1 cellular context compared by ENCODE assay signal in genomic region chr19:45952691-45953505, GRCh38.
TF ChIP-seq lines count a peak whose summit lies in the region.

No MANE protein-coding gene starts in this region.

TF ChIP-seq in HepG2, 621 proteins besides CTCF, POLR2A, EP300 and RAD21 (continued from another document and continues in another):
- no peak for TF ChIP-seq MED13 (CRISPR knock-in tag; IDR thresholded peaks at IDR 0.05)
- no peak for TF ChIP-seq NFE2 (CRISPR knock-in tag; IDR thresholded peaks at IDR 0.05)
- no peak for TF ChIP-seq NPAS2 (CRISPR knock-in tag; IDR thresholded peaks at IDR 0.05; ENCODE audit: borderline replicate concordance)
- TF ChIP-seq, protein P1, sequence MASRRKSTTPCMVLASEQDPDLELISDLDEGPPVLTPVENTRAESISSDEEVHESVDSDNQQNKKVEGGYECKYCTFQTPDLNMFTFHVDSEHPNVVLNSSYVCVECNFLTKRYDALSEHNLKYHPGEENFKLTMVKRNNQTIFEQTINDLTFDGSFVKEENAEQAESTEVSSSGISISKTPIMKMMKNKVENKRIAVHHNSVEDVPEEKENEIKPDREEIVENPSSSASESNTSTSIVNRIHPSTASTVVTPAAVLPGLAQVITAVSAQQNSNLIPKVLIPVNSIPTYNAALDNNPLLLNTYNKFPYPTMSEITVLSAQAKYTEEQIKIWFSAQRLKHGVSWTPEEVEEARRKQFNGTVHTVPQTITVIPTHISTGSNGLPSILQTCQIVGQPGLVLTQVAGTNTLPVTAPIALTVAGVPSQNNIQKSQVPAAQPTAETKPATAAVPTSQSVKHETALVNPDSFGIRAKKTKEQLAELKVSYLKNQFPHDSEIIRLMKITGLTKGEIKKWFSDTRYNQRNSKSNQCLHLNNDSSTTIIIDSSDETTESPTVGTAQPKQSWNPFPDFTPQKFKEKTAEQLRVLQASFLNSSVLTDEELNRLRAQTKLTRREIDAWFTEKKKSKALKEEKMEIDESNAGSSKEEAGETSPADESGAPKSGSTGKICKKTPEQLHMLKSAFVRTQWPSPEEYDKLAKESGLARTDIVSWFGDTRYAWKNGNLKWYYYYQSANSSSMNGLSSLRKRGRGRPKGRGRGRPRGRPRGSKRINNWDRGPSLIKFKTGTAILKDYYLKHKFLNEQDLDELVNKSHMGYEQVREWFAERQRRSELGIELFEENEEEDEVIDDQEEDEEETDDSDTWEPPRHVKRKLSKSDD (CRISPR knock-in tag; IDR thresholded peaks at IDR 0.05; ENCODE audit: low read depth): no peak
- no peak for TF ChIP-seq ZMYM4 (CRISPR knock-in tag; IDR thresholded peaks at IDR 0.05)
- no peak for TF ChIP-seq DDIT3 (CRISPR knock-in tag; IDR thresholded peaks at IDR 0.05)
- TF ChIP-seq, protein P2, sequence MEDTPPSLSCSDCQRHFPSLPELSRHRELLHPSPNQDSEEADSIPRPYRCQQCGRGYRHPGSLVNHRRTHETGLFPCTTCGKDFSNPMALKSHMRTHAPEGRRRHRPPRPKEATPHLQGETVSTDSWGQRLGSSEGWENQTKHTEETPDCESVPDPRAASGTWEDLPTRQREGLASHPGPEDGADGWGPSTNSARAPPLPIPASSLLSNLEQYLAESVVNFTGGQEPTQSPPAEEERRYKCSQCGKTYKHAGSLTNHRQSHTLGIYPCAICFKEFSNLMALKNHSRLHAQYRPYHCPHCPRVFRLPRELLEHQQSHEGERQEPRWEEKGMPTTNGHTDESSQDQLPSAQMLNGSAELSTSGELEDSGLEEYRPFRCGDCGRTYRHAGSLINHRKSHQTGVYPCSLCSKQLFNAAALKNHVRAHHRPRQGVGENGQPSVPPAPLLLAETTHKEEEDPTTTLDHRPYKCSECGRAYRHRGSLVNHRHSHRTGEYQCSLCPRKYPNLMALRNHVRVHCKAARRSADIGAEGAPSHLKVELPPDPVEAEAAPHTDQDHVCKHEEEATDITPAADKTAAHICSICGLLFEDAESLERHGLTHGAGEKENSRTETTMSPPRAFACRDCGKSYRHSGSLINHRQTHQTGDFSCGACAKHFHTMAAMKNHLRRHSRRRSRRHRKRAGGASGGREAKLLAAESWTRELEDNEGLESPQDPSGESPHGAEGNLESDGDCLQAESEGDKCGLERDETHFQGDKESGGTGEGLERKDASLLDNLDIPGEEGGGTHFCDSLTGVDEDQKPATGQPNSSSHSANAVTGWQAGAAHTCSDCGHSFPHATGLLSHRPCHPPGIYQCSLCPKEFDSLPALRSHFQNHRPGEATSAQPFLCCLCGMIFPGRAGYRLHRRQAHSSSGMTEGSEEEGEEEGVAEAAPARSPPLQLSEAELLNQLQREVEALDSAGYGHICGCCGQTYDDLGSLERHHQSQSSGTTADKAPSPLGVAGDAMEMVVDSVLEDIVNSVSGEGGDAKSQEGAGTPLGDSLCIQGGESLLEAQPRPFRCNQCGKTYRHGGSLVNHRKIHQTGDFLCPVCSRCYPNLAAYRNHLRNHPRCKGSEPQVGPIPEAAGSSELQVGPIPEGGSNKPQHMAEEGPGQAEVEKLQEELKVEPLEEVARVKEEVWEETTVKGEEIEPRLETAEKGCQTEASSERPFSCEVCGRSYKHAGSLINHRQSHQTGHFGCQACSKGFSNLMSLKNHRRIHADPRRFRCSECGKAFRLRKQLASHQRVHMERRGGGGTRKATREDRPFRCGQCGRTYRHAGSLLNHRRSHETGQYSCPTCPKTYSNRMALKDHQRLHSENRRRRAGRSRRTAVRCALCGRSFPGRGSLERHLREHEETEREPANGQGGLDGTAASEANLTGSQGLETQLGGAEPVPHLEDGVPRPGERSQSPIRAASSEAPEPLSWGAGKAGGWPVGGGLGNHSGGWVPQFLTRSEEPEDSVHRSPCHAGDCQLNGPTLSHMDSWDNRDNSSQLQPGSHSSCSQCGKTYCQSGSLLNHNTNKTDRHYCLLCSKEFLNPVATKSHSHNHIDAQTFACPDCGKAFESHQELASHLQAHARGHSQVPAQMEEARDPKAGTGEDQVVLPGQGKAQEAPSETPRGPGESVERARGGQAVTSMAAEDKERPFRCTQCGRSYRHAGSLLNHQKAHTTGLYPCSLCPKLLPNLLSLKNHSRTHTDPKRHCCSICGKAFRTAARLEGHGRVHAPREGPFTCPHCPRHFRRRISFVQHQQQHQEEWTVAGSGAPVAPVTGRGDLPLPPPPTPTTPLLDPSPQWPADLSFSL (CRISPR knock-in tag; IDR thresholded peaks at IDR 0.05): no peak
- no peak for TF ChIP-seq FOXA1 (IDR thresholded peaks at IDR 0.05)
- no peak for TF ChIP-seq FOXA1 (CRISPR knock-in tag; IDR thresholded peaks at IDR 0.05)
- no peak for TF ChIP-seq ZNF260 (CRISPR knock-in tag; IDR thresholded peaks at IDR 0.05; ENCODE audit: borderline replicate concordance, low read depth)
- TF ChIP-seq TFAP4 (IDR thresholded peaks at IDR 0.05; ENCODE audit: borderline replicate concordance, low read depth): no peak
- TF ChIP-seq PREB (CRISPR knock-in tag; IDR thresholded peaks at IDR 0.05): no peak
- no peak for TF ChIP-seq ARNTL (CRISPR knock-in tag; IDR thresholded peaks at IDR 0.05)
- TF ChIP-seq THAP8 (CRISPR knock-in tag; IDR thresholded peaks at IDR 0.05; ENCODE audit: borderline replicate concordance): no peak
- peak; percentile 68 for TF ChIP-seq ZNF331 (CRISPR knock-in tag; IDR thresholded peaks at IDR 0.05)
- no peak for TF ChIP-seq ZNF543 (CRISPR knock-in tag; IDR thresholded peaks at IDR 0.05)
- no peak for TF ChIP-seq ZNF616 (CRISPR knock-in tag; IDR thresholded peaks at IDR 0.05; ENCODE audit: low read depth)
- no peak for TF ChIP-seq NFE2L1 (CRISPR knock-in tag; IDR thresholded peaks at IDR 0.05; ENCODE audit: borderline replicate concordance)
- no peak for TF ChIP-seq SMARCC2 (IDR thresholded peaks at IDR 0.05)
- no peak for TF ChIP-seq JUNB (CRISPR knock-in tag; IDR thresholded peaks at IDR 0.05; ENCODE audit: borderline replicate concordance)
- TF ChIP-seq ZNF230 (CRISPR knock-in tag; IDR thresholded peaks at IDR 0.05): no peak
- TF ChIP-seq ZNF207 (IDR thresholded peaks at IDR 0.05; ENCODE audit: borderline replicate concordance): no peak
- no peak for TF ChIP-seq RARG (CRISPR knock-in tag; IDR thresholded peaks at IDR 0.05; ENCODE audit: low read depth)
- TF ChIP-seq, protein P3, sequence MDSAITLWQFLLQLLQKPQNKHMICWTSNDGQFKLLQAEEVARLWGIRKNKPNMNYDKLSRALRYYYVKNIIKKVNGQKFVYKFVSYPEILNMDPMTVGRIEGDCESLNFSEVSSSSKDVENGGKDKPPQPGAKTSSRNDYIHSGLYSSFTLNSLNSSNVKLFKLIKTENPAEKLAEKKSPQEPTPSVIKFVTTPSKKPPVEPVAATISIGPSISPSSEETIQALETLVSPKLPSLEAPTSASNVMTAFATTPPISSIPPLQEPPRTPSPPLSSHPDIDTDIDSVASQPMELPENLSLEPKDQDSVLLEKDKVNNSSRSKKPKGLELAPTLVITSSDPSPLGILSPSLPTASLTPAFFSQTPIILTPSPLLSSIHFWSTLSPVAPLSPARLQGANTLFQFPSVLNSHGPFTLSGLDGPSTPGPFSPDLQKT (CRISPR knock-in tag; IDR thresholded peaks at IDR 0.05; ENCODE audit: borderline replicate concordance): no peak
- no peak for TF ChIP-seq IKZF1 (IDR thresholded peaks at IDR 0.05)
- TF ChIP-seq XBP1 (CRISPR knock-in tag; IDR thresholded peaks at IDR 0.05): no peak
- TF ChIP-seq, protein P4, sequence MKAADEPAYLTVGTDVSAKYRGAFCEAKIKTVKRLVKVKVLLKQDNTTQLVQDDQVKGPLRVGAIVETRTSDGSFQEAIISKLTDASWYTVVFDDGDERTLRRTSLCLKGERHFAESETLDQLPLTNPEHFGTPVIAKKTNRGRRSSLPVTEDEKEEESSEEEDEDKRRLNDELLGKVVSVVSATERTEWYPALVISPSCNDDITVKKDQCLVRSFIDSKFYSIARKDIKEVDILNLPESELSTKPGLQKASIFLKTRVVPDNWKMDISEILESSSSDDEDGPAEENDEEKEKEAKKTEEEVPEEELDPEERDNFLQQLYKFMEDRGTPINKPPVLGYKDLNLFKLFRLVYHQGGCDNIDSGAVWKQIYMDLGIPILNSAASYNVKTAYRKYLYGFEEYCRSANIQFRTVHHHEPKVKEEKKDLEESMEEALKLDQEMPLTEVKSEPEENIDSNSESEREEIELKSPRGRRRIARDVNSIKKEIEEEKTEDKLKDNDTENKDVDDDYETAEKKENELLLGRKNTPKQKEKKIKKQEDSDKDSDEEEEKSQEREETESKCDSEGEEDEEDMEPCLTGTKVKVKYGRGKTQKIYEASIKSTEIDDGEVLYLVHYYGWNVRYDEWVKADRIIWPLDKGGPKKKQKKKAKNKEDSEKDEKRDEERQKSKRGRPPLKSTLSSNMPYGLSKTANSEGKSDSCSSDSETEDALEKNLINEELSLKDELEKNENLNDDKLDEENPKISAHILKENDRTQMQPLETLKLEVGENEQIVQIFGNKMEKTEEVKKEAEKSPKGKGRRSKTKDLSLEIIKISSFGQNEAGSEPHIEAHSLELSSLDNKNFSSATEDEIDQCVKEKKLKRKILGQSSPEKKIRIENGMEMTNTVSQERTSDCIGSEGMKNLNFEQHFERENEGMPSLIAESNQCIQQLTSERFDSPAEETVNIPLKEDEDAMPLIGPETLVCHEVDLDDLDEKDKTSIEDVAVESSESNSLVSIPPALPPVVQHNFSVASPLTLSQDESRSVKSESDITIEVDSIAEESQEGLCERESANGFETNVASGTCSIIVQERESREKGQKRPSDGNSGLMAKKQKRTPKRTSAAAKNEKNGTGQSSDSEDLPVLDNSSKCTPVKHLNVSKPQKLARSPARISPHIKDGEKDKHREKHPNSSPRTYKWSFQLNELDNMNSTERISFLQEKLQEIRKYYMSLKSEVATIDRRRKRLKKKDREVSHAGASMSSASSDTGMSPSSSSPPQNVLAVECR (CRISPR knock-in tag; IDR thresholded peaks at IDR 0.05; ENCODE audit: borderline replicate concordance): peak; percentile 17; the same call in 1 of the 2 replicates
- TF ChIP-seq ZFX (CRISPR knock-in tag; IDR thresholded peaks at IDR 0.05; ENCODE audit: low read depth): no peak
- TF ChIP-seq ZFP1 (CRISPR knock-in tag; IDR thresholded peaks at IDR 0.05): no peak
- TF ChIP-seq ZNF335 (CRISPR knock-in tag; IDR thresholded peaks at IDR 0.05): 0 out of 2 replicates have a peak, but pooled peaks have one; percentile 64
- peak; percentile 67; the same call in 1 of the 2 replicates for TF ChIP-seq HES4 (CRISPR knock-in tag; IDR thresholded peaks at IDR 0.05; ENCODE audit: borderline replicate concordance)
- no peak for TF ChIP-seq ATF1 (CRISPR knock-in tag; IDR thresholded peaks at IDR 0.05)
- TF ChIP-seq DR1 (CRISPR knock-in tag; IDR thresholded peaks at IDR 0.05): no peak
- TF ChIP-seq, protein P5, sequence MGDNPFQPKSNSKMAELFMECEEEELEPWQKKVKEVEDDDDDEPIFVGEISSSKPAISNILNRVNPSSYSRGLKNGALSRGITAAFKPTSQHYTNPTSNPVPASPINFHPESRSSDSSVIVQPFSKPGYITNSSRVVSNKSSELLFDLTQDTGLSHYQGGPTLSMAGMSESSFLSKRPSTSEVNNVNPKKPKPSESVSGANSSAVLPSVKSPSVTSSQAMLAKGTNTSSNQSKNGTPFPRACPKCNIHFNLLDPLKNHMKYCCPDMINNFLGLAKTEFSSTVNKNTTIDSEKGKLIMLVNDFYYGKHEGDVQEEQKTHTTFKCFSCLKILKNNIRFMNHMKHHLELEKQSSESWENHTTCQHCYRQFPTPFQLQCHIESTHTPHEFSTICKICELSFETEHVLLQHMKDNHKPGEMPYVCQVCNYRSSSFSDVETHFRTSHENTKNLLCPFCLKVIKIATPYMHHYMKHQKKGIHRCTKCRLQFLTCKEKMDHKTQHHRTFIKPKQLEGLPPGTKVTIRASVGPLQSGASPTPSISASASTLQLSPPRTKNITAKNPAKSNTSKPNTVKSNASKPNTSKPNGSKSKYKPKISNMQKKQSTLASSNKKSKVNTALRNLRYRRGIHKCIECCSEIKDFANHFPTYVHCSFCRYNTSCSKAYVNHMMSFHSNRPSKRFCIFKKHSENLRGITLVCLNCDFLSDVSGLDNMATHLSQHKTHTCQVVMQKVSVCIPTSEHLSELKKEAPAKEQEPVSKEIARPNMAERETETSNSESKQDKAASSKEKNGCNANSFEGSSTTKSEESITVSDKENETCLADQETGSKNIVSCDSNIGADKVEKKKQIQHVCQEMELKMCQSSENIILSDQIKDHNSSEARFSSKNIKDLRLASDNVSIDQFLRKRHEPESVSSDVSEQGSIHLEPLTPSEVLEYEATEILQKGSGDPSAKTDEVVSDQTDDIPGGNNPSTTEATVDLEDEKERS (CRISPR knock-in tag; IDR thresholded peaks at IDR 0.05): no peak
- TF ChIP-seq ZNF83 (CRISPR knock-in tag; IDR thresholded peaks at IDR 0.05; ENCODE audit: borderline replicate concordance): no peak
- TF ChIP-seq THRA (CRISPR knock-in tag; IDR thresholded peaks at IDR 0.05; ENCODE audit: borderline replicate concordance): peak; percentile 64; the same call in 1 of the 2 replicates
- TF ChIP-seq ZNF660 (CRISPR knock-in tag; IDR thresholded peaks at IDR 0.05; ENCODE audit: borderline replicate concordance, low read depth): no peak
- no peak for TF ChIP-seq ZNF496 (CRISPR knock-in tag; IDR thresholded peaks at IDR 0.05; ENCODE audit: insufficient replicate concordance)
- no peak for TF ChIP-seq ZNF678 (CRISPR knock-in tag; IDR thresholded peaks at IDR 0.05)
- TF ChIP-seq TEAD2 (CRISPR knock-in tag; IDR thresholded peaks at IDR 0.05): no peak
